8 cellular contexts compared by ENCODE assay signal in the genomic region with DNA sequence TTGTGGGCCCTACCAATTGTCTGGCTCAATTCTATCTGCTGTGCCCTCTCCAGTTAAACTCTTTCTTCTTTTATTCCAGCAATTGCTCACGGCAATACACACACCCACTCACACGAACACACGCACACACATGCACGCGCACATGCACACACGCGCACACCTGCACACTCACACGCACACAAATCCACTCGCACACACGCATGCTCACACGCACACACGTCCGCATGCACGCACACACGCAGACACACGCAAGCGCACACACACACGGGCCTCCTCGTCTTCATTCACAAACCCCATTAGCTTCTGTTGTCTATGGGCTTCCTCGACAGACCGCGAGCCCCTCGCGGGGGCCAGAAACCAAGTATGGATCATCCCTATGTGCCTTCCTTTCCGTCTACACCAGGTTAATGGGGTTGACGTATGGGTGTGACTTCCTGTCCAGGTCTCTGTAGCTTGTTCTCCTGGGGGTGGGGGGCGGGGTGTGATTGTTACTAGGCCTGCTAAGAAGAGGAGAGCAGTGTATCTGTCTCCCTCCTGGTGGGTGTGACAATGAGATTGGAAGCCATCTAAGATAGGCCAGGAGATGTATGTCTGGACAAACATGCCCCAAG. TPM values are rescaled to one million over a fixed set of nuclear protein-coding genes. Genes with fewer than 3 reads are reported as not detected.
DNase-seq lines count a peak whose midpoint lies in the region; ATAC-seq, FAIRE-seq and TF ChIP-seq lines count a peak whose summit lies in the region.

No MANE protein-coding gene starts in this region.

- peaks cover 27 to 55% (median 41%) of the 10 kb centered on the region in 4 donors for H3K4me1 Mint-ChIP-seq in CD4-positive, alpha-beta memory T cell
- peaks cover 38% of the 10 kb centered on the region for H3K4me1 Mint-ChIP-seq in osteocyte (ENCODE audit: unreplicated experiment)

- H3K27me3 Mint-ChIP-seq in CD4-positive, alpha-beta memory T cell = no peaks in the 10 kb centered on the region
- H3K27me3 Mint-ChIP-seq in osteocyte (ENCODE audit: unreplicated experiment) = no peaks in the 10 kb centered on the region

- H3K27ac ChIP-seq in CD4-positive, alpha-beta memory T cell (ENCODE audit: low read depth, low read length) = peak overlapping the region; percentile 46
- peak overlapping the region; percentile 96 to 99 (median 98) for H3K27ac ChIP-seq in esophagus muscularis mucosa (replicated peaks in 1 of 4)

- H3K36me3 Mint-ChIP-seq in CD4-positive, alpha-beta memory T cell = peaks cover 0 to 9% of the 10 kb centered on the region in 2 donors
- H3K36me3 Mint-ChIP-seq in osteocyte (ENCODE audit: unreplicated experiment) = peaks cover 3% of the 10 kb centered on the region

- peak overlapping the region; percentile 23 to 88 (median 79) for H3K4me3 Mint-ChIP-seq in CD4-positive, alpha-beta memory T cell
- H3K4me3 Mint-ChIP-seq in osteocyte (ENCODE audit: unreplicated experiment) = peak overlapping the region; percentile 88

- TF ChIP-seq EP300 in esophagus muscularis mucosa (IDR thresholded peaks at IDR 0.05) = no peak

- WGBS in esophagus muscularis mucosa = 62% methylated on average over 25 of the region's 27 CpGs

- no peak for ATAC-seq in GM18520 (IDR thresholded peaks at IDR 0.05; ENCODE audit: unreplicated experiment)
- ATAC-seq in HG03520 (IDR thresholded peaks at IDR 0.05; ENCODE audit: unreplicated experiment) = no peak

- H3K9me3 Mint-ChIP-seq in CD4-positive, alpha-beta memory T cell = peaks cover 0 to 3% (median 0%) of the 10 kb centered on the region in 8 donors
- H3K9me3 Mint-ChIP-seq in osteocyte (ENCODE audit: unreplicated experiment) = no peaks in the 10 kb centered on the region

- POLR2A ChIA-PET in CD4-positive, alpha-beta memory T cell (lab: Charles Lee; ENCODE audit: partially characterized antibody) = interaction anchor here (0.6 to 10.9 kb wide), 5 partner anchors 19 to 901 kb away, joined by 4 to 177 read pairs (median 4); a partner anchor contains a TSS

- no peaks in the 10 kb centered on the region for H3K27me3 ChIP-seq in CD4-positive, alpha-beta memory T cell (ENCODE audit: insufficient read depth, low read length)
- no peaks in the 10 kb centered on the region for H3K27me3 ChIP-seq in esophagus muscularis mucosa

- DNase-seq in CD4-positive, alpha-beta memory T cell = peak in 1 of 5 donors; percentile 59
- peak; percentile 68 to 78 for DNase-seq in SHP77 (lab: John Stamatoyannopoulos, UW)
- DNase-seq in esophagus muscularis mucosa (ENCODE audit: extremely low spot score) = no peak
- DNase-seq in osteocyte (ENCODE audit: extremely low spot score, unreplicated experiment) = no peak
- DNase-seq in GM12892 (ENCODE audit: insufficient read length) = no peak
- DNase-seq in NCI-H1694 (lab: John Stamatoyannopoulos, UW) = no peak

- TF ChIP-seq POLR2A in esophagus muscularis mucosa (IDR thresholded peaks at IDR 0.05; ENCODE audit: low read depth) = no peak
- TF ChIP-seq POLR2A in GM12892 (IDR thresholded peaks at IDR 0.05; ENCODE audit: low read depth, low read length) = no peak

- FAIRE-seq in GM12892 (lab: Jason Lieb, UNC) = no peak

- H3K36me3 ChIP-seq in CD4-positive, alpha-beta memory T cell (ENCODE audit: insufficient read depth, low read length) = peaks cover 6% of the 10 kb centered on the region
- peaks cover 0 to 21% (median 17%) of the 10 kb centered on the region in 4 donors for H3K36me3 ChIP-seq in esophagus muscularis mucosa

- H3K27ac Mint-ChIP-seq in CD4-positive, alpha-beta memory T cell = peak overlapping the region; percentile 52 to 97 (median 81)
- H3K27ac Mint-ChIP-seq in osteocyte (ENCODE audit: unreplicated experiment) = peak overlapping the region; percentile 99

- H3K4me1 ChIP-seq in CD4-positive, alpha-beta memory T cell (ENCODE audit: insufficient read depth, low read length) = peaks cover 35% of the 10 kb centered on the region
- H3K4me1 ChIP-seq in esophagus muscularis mucosa = peaks cover 35 to 48% (median 44%) of the 10 kb centered on the region in 4 donors

- CTCF ChIA-PET in CD4-positive, alpha-beta memory T cell (lab: Charles Lee; ENCODE audit: partially characterized antibody) = interaction anchor here (8.3 kb wide), 1 partner anchor 51 kb away, joined by 124 read pairs; no protein-coding TSS in a partner anchor

- intact Hi-C loops in CD4-positive, alpha-beta memory T cell (cut with micrococcal nuclease) = loop anchor here (2.0 kb wide), 1 partner anchor 61 kb away; a partner anchor contains a TSS
- intact Hi-C loops in esophagus muscularis mucosa (cut with DNase I) = no loop called here

- H3K9me3 ChIP-seq in CD4-positive, alpha-beta memory T cell (ENCODE audit: control insufficient read depth in 1 of 2, low read length in 2 of 2) = no peaks in the 10 kb centered on the region
- no peaks in the 10 kb centered on the region for H3K9me3 ChIP-seq in esophagus muscularis mucosa

- no peak overlapping the region for H3K4me3 ChIP-seq in CD4-positive, alpha-beta memory T cell (ENCODE audit: low read length in 2 of 2)
- H3K4me3 ChIP-seq in esophagus muscularis mucosa = peak overlapping the region; percentile 63 to 71 (median 68)

- no peak for TF ChIP-seq CTCF in esophagus muscularis mucosa (IDR thresholded peaks at IDR 0.05)
- no peak for TF ChIP-seq CTCF in osteocyte (IDR thresholded peaks at IDR 0.05)

RNA-seq across cellular contexts. Expression of a gene that starts 0.7 kb away (rescaled TPM):
- total RNA-seq in CD4-positive, alpha-beta memory T cell = under 1 TPM; 0.19 to 0.26 TPM
- polyA plus RNA-seq in CD4-positive, alpha-beta memory T cell = not detected
- total RNA-seq in esophagus muscularis mucosa (10 to 100 TPM in 2 of 4 donors, 1 to 10 TPM in 2; 6.2 to 18.8 (median 10.9) TPM), osteocyte (5.1 and 6.0 TPM in 2 replicates)
- not detected for polyA plus RNA-seq in GM12892 (2012; ENCODE audit: missing spikeins)

RNA-seq across cellular contexts. Expression of a gene that starts 1.8 kb away (rescaled TPM):
- total RNA-seq in CD4-positive, alpha-beta memory T cell = 10 to 100 TPM; 25.5 to 27.3 TPM
- polyA plus RNA-seq in CD4-positive, alpha-beta memory T cell = 10 to 100 TPM; 45.4 to 53.1 TPM
- total RNA-seq in esophagus muscularis mucosa = 10 to 100 TPM; 42.1 to 57.9 (median 45.5) TPM
- total RNA-seq in osteocyte = 37.6 and 38.1 TPM in 2 replicates
- 8.2 TPM for polyA plus RNA-seq in GM12892 (2012; ENCODE audit: missing spikeins)

RNA-seq across cellular contexts. Expression of a gene that starts 27.7 kb away (rescaled TPM):
- 10 to 100 TPM; 15.6 to 15.8 TPM for total RNA-seq in CD4-positive, alpha-beta memory T cell
- polyA plus RNA-seq in CD4-positive, alpha-beta memory T cell = under 1 TPM in 1 of 2 donors, not detected in 1; 0.16 TPM
- total RNA-seq in esophagus muscularis mucosa = 10 to 100 TPM; 12.1 to 28.1 (median 17.7) TPM
- total RNA-seq in osteocyte = 23.1 and 24.3 TPM in 2 replicates
- polyA plus RNA-seq in GM12892 (2012; ENCODE audit: missing spikeins) = 3.3 TPM

RNA-seq across cellular contexts. Expression of a gene that starts 53.2 kb away (rescaled TPM):
- total RNA-seq in CD4-positive, alpha-beta memory T cell = 10 to 100 TPM; 19.3 to 22.0 TPM
- polyA plus RNA-seq in CD4-positive, alpha-beta memory T cell = 10 to 100 TPM; 16.2 to 17.5 TPM
- 10 to 100 TPM; 33.0 to 56.5 (median 45.8) TPM for total RNA-seq in esophagus muscularis mucosa
- total RNA-seq in osteocyte = 25.2 and 30.0 TPM in 2 replicates
- polyA plus RNA-seq in GM12892 (2012; ENCODE audit: missing spikeins) = 13.5 TPM

Comparison
In these comparisons a context has a peak if more than half of its experiments do, and no peak if none do; other contexts are left out.
1. DNase-seq: peak in SHP77 (2 of 2); none in esophagus muscularis mucosa (single experiment), osteocyte (single experiment), GM12892 (single experiment) and NCI-H1694 (single experiment).
2. H3K4me3 ChIP-seq: peak in esophagus muscularis mucosa (4 of 4); none in CD4-positive, alpha-beta memory T cell (0 of 2).